Comparison of ENCODE assay signal across 15 cellular contexts in genomic region chr17:12927541-12928425, GRCh38.
A peak's percentile ranks its signal among the peaks of the same experiment; 100 is the strongest.
DNase-seq lines count a peak whose midpoint lies in the region; ATAC-seq and TF ChIP-seq lines count a peak whose summit lies in the region.
"Had no signal": no experiment of that assay in that cellular context is flagged by ENCODE, and none has a peak within 500 bp of the region (broad histone marks: within the 10 kb centered on the region; RNA-seq: fewer than 3 reads in every experiment).

No MANE protein-coding gene starts in this region.

- CTCF ChIA-PET in MCF 10A (lab: Yijun Ruan, JAX): interaction anchor here (0.8 to 5.7 kb wide), 13 partner anchors 11 to 185 kb away, joined by 3 to 57 read pairs (median 3); no protein-coding TSS in a partner anchor

- no peaks in the 10 kb centered on the region for H3K4me1 Mint-ChIP-seq in MCF 10A (ENCODE audit: insufficient read depth, unreplicated experiment)
- H3K4me1 Mint-ChIP-seq: CD8-positive, alpha-beta memory T cell had no signal

- H3K4me3 ChIP-seq in Jurkat, Clone E6-1 (ENCODE audit: low read length): no peak overlapping the region
- no peak overlapping the region for H3K4me3 ChIP-seq in astrocyte of the spinal cord (ENCODE audit: low read depth, low read length)
- peak overlapping the region; percentile 23 for H3K4me3 ChIP-seq in thoracic aorta

- in situ Hi-C loops in astrocyte of the spinal cord (cut with HindIII; ENCODE audit: low sequenced_read_pairs): no loop called here

- POLR2A ChIA-PET in MCF 10A (lab: Yijun Ruan, JAX): no interaction called here

- no peak overlapping the region for H3K4me3 Mint-ChIP-seq in MCF 10A (ENCODE audit: unreplicated experiment)
- H3K4me3 Mint-ChIP-seq: activated T-cell treated with anti-CD3 and anti-CD28 coated beads, Interleukin-2, amount 50 U/mL, for 72 hours; CD8-positive, alpha-beta memory T cell had no signal

- no peaks in the 10 kb centered on the region for H3K36me3 Mint-ChIP-seq in MCF 10A (ENCODE audit: insufficient read depth, unreplicated experiment)
- H3K36me3 Mint-ChIP-seq: CD8-positive, alpha-beta memory T cell had no signal

- H3K27ac Mint-ChIP-seq in MCF 10A (ENCODE audit: low read depth, unreplicated experiment): no peak overlapping the region
- H3K27ac Mint-ChIP-seq: activated T-cell treated with anti-CD3 and anti-CD28 coated beads, Interleukin-2, amount 50 U/mL, for 72 hours; CD8-positive, alpha-beta memory T cell had no signal

- no peaks in the 10 kb centered on the region for H3K9me3 ChIP-seq in thoracic aorta

- H3K27me3 ChIP-seq in thoracic aorta (replicated peaks; ENCODE audit: insufficient read depth): no peaks in the 10 kb centered on the region

- TF ChIP-seq CTCF in astrocyte of the spinal cord (IDR thresholded peaks at IDR 0.05; ENCODE audit: low read depth, low read length) (no peak), thoracic aorta (IDR thresholded peaks at IDR 0.05) (no peak), MCF 10A (IDR thresholded peaks at IDR 0.05; ENCODE audit: unreplicated experiment) (no peak)

- peaks cover 3 to 20% of the 10 kb centered on the region in 2 donors for H3K4me1 ChIP-seq in thoracic aorta (ENCODE audit: control insufficient read depth in 1 of 2, low read depth in 2 of 2)

- peak overlapping the region; percentile 48 to 64 for H3K27ac ChIP-seq in thoracic aorta

- no TSS peak for BruUV-seq in MCF 10A (replicated peaks; lab: Mats Ljungman, UMichigan)

- intact Hi-C loops in left ventricle myocardium superior (cut with micrococcal nuclease) (no loop called here), MCF 10A (cut with micrococcal nuclease) (loop anchor here (1.0 to 5.0 kb wide), 2 partner anchors 60 to 76 kb away; no protein-coding TSS in a partner anchor)

- no peaks in the 10 kb centered on the region for H3K9me3 Mint-ChIP-seq in MCF 10A (ENCODE audit: unreplicated experiment)
- H3K9me3 Mint-ChIP-seq: CD8-positive, alpha-beta memory T cell had no signal

- DNase-seq in Jurkat, Clone E6-1 (ENCODE audit: low read depth, low spot score): peak; percentile 49
- DNase-seq in astrocyte of the spinal cord (ENCODE audit: low read depth, low spot score): peak; percentile 4
- DNase-seq in left ventricle myocardium superior: peak; percentile 30
- DNase-seq in thoracic aorta (ENCODE audit: low spot score): no peak
- no peak for DNase-seq in MCF 10A (ENCODE audit: unreplicated experiment)
- no peak for DNase-seq in activated T-cell treated with anti-CD3 and anti-CD28 coated beads, Interleukin-2, amount 50 U/mL, for 48 hours
- DNase-seq in hippocampal formation (lab: John Stamatoyannopoulos, UW): no peak
- DNase-seq: activated CD4-positive, alpha-beta T cell treated with anti-CD3 and anti-CD28 coated beads for 48 hours; activated T-cell treated with anti-CD3 and anti-CD28 coated beads, Interleukin-2, amount 50 U/mL, for 72 hours; amniotic stem cell; CD8-positive, alpha-beta memory T cell; islet precursor cell; NCI-H1417 treated with DMSO at 0.1 percent for 48 hours; NCI-H510A treated with DMSO at 0.1 percent for 48 hours; stimulated activated CD4-positive, alpha-beta T cell treated with anti-CD3 and anti-CD28 coated beads, Interleukin-4, amount 100 ng/mL, for 1 hour had no signal

- ATAC-seq in left ventricle myocardium superior (peak; percentile 80), thoracic aorta (ENCODE audit: insufficient number of reproducible peaks, low FRiP score, low read depth) (no peak)
- ATAC-seq: activated T-cell treated with anti-CD3 and anti-CD28 coated beads, Interleukin-2, amount 50 U/mL, for 72 hours had no signal

- H3K27me3 Mint-ChIP-seq in MCF 10A (ENCODE audit: insufficient read depth, unreplicated experiment): peaks cover 26% of the 10 kb centered on the region

- no peaks in the 10 kb centered on the region for H3K36me3 ChIP-seq in thoracic aorta

Comparison
In these comparisons a context has a peak if more than half of its experiments do, and no peak if none do; other contexts are left out.
1. DNase-seq: peak in Jurkat, Clone E6-1 (single experiment), astrocyte of the spinal cord (single experiment) and left ventricle myocardium superior (single experiment); none in thoracic aorta (single experiment), MCF 10A (single experiment), activated T-cell treated with anti-CD3 and anti-CD28 coated beads, Interleukin-2, amount 50 U/mL, for 48 hours (0 of 2) and hippocampal formation (0 of 2).